ENCODE assay signal across 8 cellular contexts in the genomic region with DNA sequence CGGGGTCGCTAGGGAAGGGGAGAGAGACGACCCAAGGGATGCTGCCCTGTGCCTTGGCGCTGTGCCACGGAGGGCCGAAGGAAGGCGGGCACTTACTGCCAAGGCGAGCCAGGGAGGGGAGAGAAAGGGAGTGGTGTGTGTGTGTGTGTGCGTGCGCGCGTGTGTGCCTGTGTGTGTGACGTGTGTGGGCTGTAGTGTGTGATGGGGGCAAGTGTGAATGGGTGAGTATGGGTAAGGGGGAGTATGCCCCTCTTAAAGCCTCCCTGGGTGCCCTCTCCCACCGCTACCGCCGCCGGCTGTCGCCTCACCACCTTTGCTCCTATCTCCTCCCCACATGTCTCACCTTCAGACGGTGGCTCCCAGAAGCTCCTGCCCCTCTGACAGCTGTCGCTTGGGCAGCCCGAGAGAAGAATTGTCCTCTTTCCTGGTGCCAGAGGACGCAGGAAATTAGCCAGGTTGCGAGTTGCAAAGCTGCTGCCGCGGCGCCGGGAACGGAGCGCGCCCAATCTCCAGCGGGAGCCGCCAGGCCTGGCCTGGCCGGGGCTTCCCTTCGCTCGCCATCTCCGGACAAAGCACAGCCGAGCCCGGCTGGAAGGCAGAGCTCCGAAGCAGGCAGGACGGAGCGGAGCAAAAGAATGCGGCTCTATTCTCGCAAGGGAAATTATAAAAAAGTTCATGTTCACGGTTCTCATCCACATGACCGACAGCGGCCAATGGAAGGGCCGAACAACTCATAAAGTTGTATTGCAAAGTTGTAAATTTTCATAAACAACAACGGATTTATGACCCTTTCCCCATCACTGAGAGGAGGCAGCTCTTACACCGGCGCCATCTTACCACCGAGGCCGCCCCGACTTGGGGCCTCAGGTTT. TPM values are rescaled to one million over a fixed set of nuclear protein-coding genes. Genes with fewer than 3 reads are reported as not detected.
DNase-seq lines count a peak whose midpoint lies in the region; ATAC-seq, FAIRE-seq and TF ChIP-seq lines count a peak whose summit lies in the region.

A gene (minus strand): TSS at position 639 of the 871 bp plus-strand sequence. CDS start 41,943 bp downstream, outside the sequence.

- TF ChIP-seq CTCF in osteoblast (IDR thresholded peaks at IDR 0.05; ENCODE audit: extremely low read depth, low read depth, low read length) = no peak

- H3K27ac ChIP-seq in osteoblast (ENCODE audit: low read depth, low read length) = peak within 1 kb of the TSS; percentile 88

- peak within 1 kb of the TSS; percentile 95 for H2AFZ ChIP-seq in osteoblast (ENCODE audit: low read length)

- H4K20me1 ChIP-seq in osteoblast (ENCODE audit: insufficient read depth, low read length) = peaks cover 9% of the 10 kb centered on the region

- peak within 1 kb of the TSS; percentile 93 for H3K4me3 ChIP-seq in osteoblast (ENCODE audit: insufficient read depth, low read length)

- no peak for FAIRE-seq in urothelium cell line (lab: Jason Lieb, UNC)

- H3K9me3 ChIP-seq in osteoblast (ENCODE audit: low read depth, low read length) = no peaks in the 10 kb centered on the region

- H3K36me3 ChIP-seq in osteoblast (ENCODE audit: insufficient read depth, low read length) = peaks cover 4% of the 10 kb centered on the region

- peak within 1 kb of the TSS; percentile 99 for H3K4me2 ChIP-seq in osteoblast (ENCODE audit: insufficient read depth, low read length)

- DNase-seq in DMS53 (lab: John Stamatoyannopoulos, UW) (peak; percentile 81), NCI-H1048 (lab: John Stamatoyannopoulos, UW) (peak; percentile 82), dermis microvascular lymphatic vessel endothelial cell (ENCODE audit: low read depth in 2 of 2) (peak; percentile 78 to 83), osteoblast (ENCODE audit: insufficient read length, low spot score, missing footprints) (peak; percentile 97), NCI-H2107 (lab: John Stamatoyannopoulos, UW) (no peak), DMS 273 treated with DMSO at 0.1 percent for 48 hours (lab: John Stamatoyannopoulos, UW) (no peak), urothelium cell line (ENCODE audit: low spot score) (no peak)

- no peak for ATAC-seq in HG03571 (IDR thresholded peaks at IDR 0.05; ENCODE audit: unreplicated experiment)

- peaks cover 86% of the 10 kb centered on the region for H3K79me2 ChIP-seq in osteoblast (ENCODE audit: insufficient read depth, low read length)

- no peaks in the 10 kb centered on the region for H3K27me3 ChIP-seq in osteoblast (ENCODE audit: insufficient read depth, low read length)

- peaks cover 53% of the 10 kb centered on the region for H3K4me1 ChIP-seq in osteoblast (ENCODE audit: insufficient read depth, low read length)

RNA-seq across cellular contexts. Expression of the gene that starts here (rescaled TPM):
- total RNA-seq in dermis microvascular lymphatic vessel endothelial cell = 3.0 and 3.7 TPM in 2 replicates
- total RNA-seq in osteoblast = 3.5 and 4.0 TPM in 2 replicates

Comparison
In these comparisons a context has a peak if more than half of its experiments do, and no peak if none do; other contexts are left out.
1. DNase-seq: peak in DMS53 (single experiment), NCI-H1048 (single experiment), dermis microvascular lymphatic vessel endothelial cell (2 of 2) and osteoblast (single experiment); none in NCI-H2107 (single experiment), DMS 273 treated with DMSO at 0.1 percent for 48 hours (single experiment) and urothelium cell line (single experiment).